ENCODE assay signal across 8 cellular contexts in genomic region chr13:107867701-107868661, GRCh38.
DNase-seq lines count a peak whose midpoint lies in the region; ATAC-seq lines count a peak whose summit lies in the region.

No MANE protein-coding gene starts in this region.

- DNase-seq in ELR (ENCODE audit: low read depth), result peak; percentile 20
- DNase-seq in NCI-H187 treated with DMSO at 0.1 percent for 48 hours (lab: John Stamatoyannopoulos, UW), result peak; percentile 71
- peak; percentile 30 for DNase-seq in activated naive CD8-positive, alpha-beta T cell treated with anti-CD3 and anti-CD28 coated beads, Interleukin-2, amount 10 ng/mL, durations not matched to agents 7 days and 5 days
- DNase-seq in hypothalamus (lab: John Stamatoyannopoulos, UW), result peak in 43 of 51 donors; percentile 3 to 73 (median 35)
- no peak for DNase-seq in skeletal muscle cell (ENCODE audit: low read depth)
- DNase-seq in stimulated activated naive CD4-positive, alpha-beta T cell (lab: John Stamatoyannopoulos, UW), result no peak
- no peak for DNase-seq in COLO829 (ENCODE audit: low spot score)

- H3K4me3 ChIP-seq in skeletal muscle cell (ENCODE audit: low read depth, low read length), result peak overlapping the region; percentile 64

- ATAC-seq in activated naive CD8-positive, alpha-beta T cell treated with anti-CD3 and anti-CD28 coated beads, Interleukin-2, amount 10 ng/mL, durations not matched to agents 7 days and 5 days (ENCODE audit: low read depth), result no peak
- no peak for ATAC-seq in GM18861 (IDR thresholded peaks at IDR 0.05; ENCODE audit: unreplicated experiment)

- H3K36me3 Mint-ChIP-seq in activated naive CD8-positive, alpha-beta T cell treated with anti-CD3 and anti-CD28 coated beads, Interleukin-2, amount 10 ng/mL, durations not matched to agents 7 days and 5 days, result no peaks in the 10 kb centered on the region

- H3K27ac Mint-ChIP-seq in activated naive CD8-positive, alpha-beta T cell treated with anti-CD3 and anti-CD28 coated beads, Interleukin-2, amount 10 ng/mL, durations not matched to agents 7 days and 5 days, result no peak overlapping the region

- peak overlapping the region; percentile 70 for H3K4me3 Mint-ChIP-seq in activated naive CD8-positive, alpha-beta T cell treated with anti-CD3 and anti-CD28 coated beads, Interleukin-2, amount 10 ng/mL, durations not matched to agents 7 days and 5 days

- H3K27me3 Mint-ChIP-seq in activated naive CD8-positive, alpha-beta T cell treated with anti-CD3 and anti-CD28 coated beads, Interleukin-2, amount 10 ng/mL, durations not matched to agents 7 days and 5 days, result peaks cover 47% of the 10 kb centered on the region

- H3K4me1 Mint-ChIP-seq in activated naive CD8-positive, alpha-beta T cell treated with anti-CD3 and anti-CD28 coated beads, Interleukin-2, amount 10 ng/mL, durations not matched to agents 7 days and 5 days, result no peaks in the 10 kb centered on the region

- no peaks in the 10 kb centered on the region for H3K9me3 Mint-ChIP-seq in activated naive CD8-positive, alpha-beta T cell treated with anti-CD3 and anti-CD28 coated beads, Interleukin-2, amount 10 ng/mL, durations not matched to agents 7 days and 5 days

- POLR2A ChIA-PET in activated naive CD8-positive, alpha-beta T cell treated with anti-CD3 and anti-CD28 coated beads, Interleukin-2, amount 10 ng/mL, durations not matched to agents 7 days and 5 days (lab: Charles Lee), result no interaction called here

Comparison
In these comparisons a context has a peak if more than half of its experiments do, and no peak if none do; other contexts are left out.
1. DNase-seq: peak in ELR (single experiment), NCI-H187 treated with DMSO at 0.1 percent for 48 hours (single experiment), activated naive CD8-positive, alpha-beta T cell treated with anti-CD3 and anti-CD28 coated beads, Interleukin-2, amount 10 ng/mL, durations not matched to agents 7 days and 5 days (single experiment) and hypothalamus (43 of 51); none in skeletal muscle cell (single experiment), stimulated activated naive CD4-positive, alpha-beta T cell (0 of 6) and COLO829 (single experiment).